Comparison of ENCODE assay signal across 8 cellular contexts in the genomic region with DNA sequence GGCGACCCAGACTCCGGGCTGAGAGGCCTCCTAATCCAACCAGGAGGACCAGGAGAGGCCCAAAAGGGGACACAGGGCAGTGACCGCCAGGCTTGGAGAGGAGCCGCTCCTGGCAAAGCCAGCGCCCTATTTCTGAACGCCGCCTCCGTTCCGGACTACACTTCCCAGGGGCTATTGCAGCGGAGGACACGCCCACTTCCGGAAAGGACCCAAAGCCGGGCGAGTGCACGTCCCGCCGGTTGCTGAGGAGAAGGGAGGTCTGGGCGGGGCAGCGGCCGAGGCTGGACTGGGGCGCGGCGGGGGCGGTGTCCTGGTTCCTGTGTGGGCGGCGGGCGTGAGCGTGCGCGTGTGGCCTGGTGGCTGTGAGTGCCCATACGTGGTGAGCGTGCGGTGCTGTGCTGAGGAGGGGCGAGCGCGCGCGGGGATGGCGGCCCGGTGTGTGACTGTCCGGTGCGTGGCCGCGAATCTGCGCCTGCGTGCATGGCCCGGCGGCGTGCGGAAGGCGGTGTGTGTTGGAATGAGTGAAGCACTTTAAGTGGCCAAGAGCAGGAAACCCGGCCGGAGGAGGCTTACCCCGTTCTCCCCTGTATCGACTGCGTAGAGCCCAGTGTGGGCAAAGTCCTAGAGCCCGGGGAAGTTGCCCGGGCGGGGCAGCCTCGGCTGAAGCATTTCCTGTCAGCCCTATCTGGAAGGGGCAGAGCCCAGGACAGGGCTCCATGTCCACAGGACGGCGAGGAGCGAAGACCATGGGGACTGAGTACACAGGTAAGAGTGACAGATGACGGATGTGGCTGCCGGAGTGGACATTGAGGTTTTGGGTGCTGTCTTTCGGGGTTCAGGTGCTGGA. TPM values are rescaled to one million over a fixed set of nuclear protein-coding genes. Genes with fewer than 3 reads are reported as not detected.
DNase-seq lines count a peak whose midpoint lies in the region; ATAC-seq and TF ChIP-seq lines count a peak whose summit lies in the region.

Gene ZNF470, plus strand, starts transcription at position 195 of the 847 bp plus-strand sequence. CDS start 2,844 bp downstream, outside the sequence.

- no peaks in the 10 kb centered on the region for H4K20me1 ChIP-seq in DND-41 (ENCODE audit: insufficient read depth, low read length)

- peak within 1 kb of the TSS; percentile 80 for H3K18ac ChIP-seq in trophoblast cell (ENCODE audit: low read length)

- H3K4me2 ChIP-seq in DND-41 (ENCODE audit: insufficient read depth, low read length) (peak within 1 kb of the TSS; percentile 62), trophoblast cell (ENCODE audit: low read length) (peak within 1 kb of the TSS; percentile 69)

- intact Hi-C loops in heart left ventricle (cut with DNase I) = loop anchor here in 4 of 10 donors (1.0 to 10.0 kb wide), 5 partner anchors 27 to 163 kb away; partner anchors contain the start of genes ZFP28 (in 2 of the 4), ZNF583 (in 2 of the 4) and ZNF71 (in 1 of the 4)

- peak within 1 kb of the TSS; percentile 74 for H3K9ac ChIP-seq in DND-41 (ENCODE audit: low read depth, low read length)
- peak within 1 kb of the TSS; percentile 82 for H3K9ac ChIP-seq in trophoblast cell (ENCODE audit: low read length)

- 2 to 4% (median 3%) methylated on average over 42 to 66 of the region's 66 CpGs for WGBS in heart left ventricle, 4 donors
- WGBS in trophoblast cell (ENCODE audit: extremely low coverage, insufficient coverage, insufficient read length) = no CpG with 5 or more reads among the region's 66 CpGs
- 5 to 11% methylated on average over 22 to 56 of the region's 66 CpGs for WGBS in tibial nerve, 2 donors

- H2BK5ac ChIP-seq in trophoblast cell (ENCODE audit: low read depth, low read length, poor library complexity) = no peak within 1 kb of the TSS

- H3K36me3 ChIP-seq in DND-41 (ENCODE audit: insufficient read depth, low read length) (peaks cover 36% of the 10 kb centered on the region), heart left ventricle (peaks cover 5 to 59% (median 28%) of the 10 kb centered on the region in 9 donors), trophoblast cell (ENCODE audit: control insufficient read depth in 1 of 2, insufficient read depth in 2 of 2, low read length in 2 of 2) (peaks cover 2 to 14% of the 10 kb centered on the region in 2 experiments), tibial nerve (peaks cover 6 to 73% (median 20%) of the 10 kb centered on the region in 3 donors)

- H4K12ac ChIP-seq in trophoblast cell (ENCODE audit: low read depth, low read length) = peak within 1 kb of the TSS; percentile 37

- H3K79me2 ChIP-seq in DND-41 (ENCODE audit: insufficient read depth, low read length) (no peaks in the 10 kb centered on the region), trophoblast cell (ENCODE audit: control insufficient read depth, insufficient read depth, low read length, poor library complexity) (peaks cover 9% of the 10 kb centered on the region)

- peak within 1 kb of the TSS; percentile 83 for H3K27ac ChIP-seq in DND-41 (ENCODE audit: low read length)
- H3K27ac ChIP-seq in heart left ventricle = peak within 1 kb of the TSS; percentile 74 to 97 (median 90)
- no peak within 1 kb of the TSS for H3K27ac ChIP-seq in trophoblast cell (ENCODE audit: low read depth, low read length)
- H3K27ac ChIP-seq in tibial nerve = peak within 1 kb of the TSS; percentile 75 to 94 (median 86)

- peak in 1 of 2 donors; percentile 75 for TF ChIP-seq EP300 in tibial nerve (IDR thresholded peaks at IDR 0.05)

- peak within 1 kb of the TSS; percentile 38 for H2BK120ac ChIP-seq in trophoblast cell (ENCODE audit: insufficient read depth, low read length, poor library complexity)

- no peak for TF ChIP-seq CTCF in DND-41 (IDR thresholded peaks at IDR 0.05; ENCODE audit: borderline replicate concordance, extremely low read depth, low read length, poor library complexity, severe bottlenecking)
- no peak for TF ChIP-seq CTCF in LNCaP clone FGC (IDR thresholded peaks at IDR 0.05; ENCODE audit: control insufficient read depth, extremely low read depth, insufficient read depth)
- TF ChIP-seq CTCF in heart left ventricle (IDR thresholded peaks at IDR 0.05) = peak in 1 of 12 donors; percentile 15
- TF ChIP-seq CTCF in tibial nerve (IDR thresholded peaks at IDR 0.05) = peak in 1 of 5 experiments; percentile 15

- ATAC-seq in DND-41 (ENCODE audit: insufficient read depth, low read depth) (peak; percentile 95), GM21825 (IDR thresholded peaks at IDR 0.05; ENCODE audit: unreplicated experiment) (peak; percentile 95), heart left ventricle (peak; percentile 98 to 100 (median 99))

- no peak within 1 kb of the TSS for H2AK5ac ChIP-seq in trophoblast cell (ENCODE audit: low read length)

- TF ChIP-seq POLR2A in heart left ventricle (IDR thresholded peaks at IDR 0.05) (peak in 1 of 2 donors; percentile 63), tibial nerve (IDR thresholded peaks at IDR 0.05) (peak; percentile 31 to 56)

- H3K27me3 ChIP-seq in DND-41 (ENCODE audit: insufficient read depth, low read length, poor library complexity) = no peaks in the 10 kb centered on the region
- no peaks in the 10 kb centered on the region for H3K27me3 ChIP-seq in heart left ventricle
- H3K27me3 ChIP-seq in trophoblast cell (ENCODE audit: insufficient read depth, low read length) = no peaks in the 10 kb centered on the region
- no peaks in the 10 kb centered on the region for H3K27me3 ChIP-seq in tibial nerve

- peaks cover 7% of the 10 kb centered on the region for H3K79me1 ChIP-seq in trophoblast cell (ENCODE audit: low read length)

- peak within 1 kb of the TSS; percentile 9 for H3K4ac ChIP-seq in trophoblast cell (ENCODE audit: low read depth, low read length)

- peaks cover 65% of the 10 kb centered on the region for H3K9me3 ChIP-seq in DND-41 (ENCODE audit: insufficient read depth, low read length, severe bottlenecking)
- peaks cover 0 to 89% (median 60%) of the 10 kb centered on the region in 12 donors for H3K9me3 ChIP-seq in heart left ventricle
- peaks cover 11% of the 10 kb centered on the region for H3K9me3 ChIP-seq in trophoblast cell (ENCODE audit: insufficient read depth, low read depth, low read length)
- H3K9me3 ChIP-seq in tibial nerve = peaks cover 0 to 83% (median 37%) of the 10 kb centered on the region in 4 donors

- H3K14ac ChIP-seq in trophoblast cell (ENCODE audit: low read length) = peak within 1 kb of the TSS; percentile 46

- peak within 1 kb of the TSS; percentile 8 for H4K91ac ChIP-seq in trophoblast cell (ENCODE audit: low read depth, low read length)

- H4K8ac ChIP-seq in trophoblast cell (ENCODE audit: low read depth, low read length) = peak within 1 kb of the TSS; percentile 93

- DNase-seq in DND-41 = peak; percentile 85
- peak; percentile 87 for DNase-seq in LNCaP clone FGC (ENCODE audit: low read depth)
- peak; percentile 95 for DNase-seq in SW480 (ENCODE audit: low spot score)
- peak; percentile 87 for DNase-seq in amniotic epithelial cell (ENCODE audit: low read depth)
- peak; percentile 95 to 98 (median 96) for DNase-seq in heart left ventricle
- peak; percentile 92 to 95 for DNase-seq in trophoblast cell
- DNase-seq in tibial nerve (ENCODE audit: low spot score in 2 of 2) = peak; percentile 88 to 94

- H3K4me3 ChIP-seq in DND-41 (ENCODE audit: low read depth in 1 of 2, low read length in 2 of 2) (peak within 1 kb of the TSS; percentile 64 to 95), LNCaP clone FGC (ENCODE audit: low read depth, low read length) (peak within 1 kb of the TSS; percentile 88), heart left ventricle (peak within 1 kb of the TSS; percentile 75 to 98 (median 87)), trophoblast cell (ENCODE audit: low read depth, low read length) (peak within 1 kb of the TSS; percentile 87), tibial nerve (peak within 1 kb of the TSS; percentile 75 to 96 (median 82))

- H3K23ac ChIP-seq in trophoblast cell (ENCODE audit: low read length) = no peak within 1 kb of the TSS

- H2AFZ ChIP-seq in DND-41 (ENCODE audit: low read depth, low read length) (peak within 1 kb of the TSS; percentile 96), trophoblast cell (ENCODE audit: insufficient read depth, low read length, poor library complexity) (peak within 1 kb of the TSS; percentile 92)

- no peak within 1 kb of the TSS for H2BK12ac ChIP-seq in trophoblast cell (ENCODE audit: low read length)

- peaks cover 16% of the 10 kb centered on the region for H3K4me1 ChIP-seq in DND-41 (ENCODE audit: insufficient read depth, low read length)
- peaks cover 0 to 15% (median 6%) of the 10 kb centered on the region in 12 donors for H3K4me1 ChIP-seq in heart left ventricle
- H3K4me1 ChIP-seq in trophoblast cell (ENCODE audit: control insufficient read depth in 1 of 2, insufficient read depth in 2 of 2, low read length in 2 of 2) = peaks cover 5 to 6% of the 10 kb centered on the region in 2 experiments
- H3K4me1 ChIP-seq in tibial nerve = peaks cover 0 to 14% (median 0%) of the 10 kb centered on the region in 4 donors

RNA-seq across cellular contexts. Expression of gene ZNF470, which starts in this region (rescaled TPM):
- total RNA-seq in heart left ventricle (1 to 10 TPM; 1.7 to 7.1 (median 3.2) TPM), tibial nerve (1 to 10 TPM; 5.1 to 9.2 (median 5.7) TPM)
- 1 to 10 TPM; 3.5 to 7.1 TPM for polyA plus RNA-seq in heart left ventricle
- polyA plus RNA-seq in trophoblast cell (2013) = 2.1 and 2.7 TPM in 2 replicates
